In the genomic region with DNA sequence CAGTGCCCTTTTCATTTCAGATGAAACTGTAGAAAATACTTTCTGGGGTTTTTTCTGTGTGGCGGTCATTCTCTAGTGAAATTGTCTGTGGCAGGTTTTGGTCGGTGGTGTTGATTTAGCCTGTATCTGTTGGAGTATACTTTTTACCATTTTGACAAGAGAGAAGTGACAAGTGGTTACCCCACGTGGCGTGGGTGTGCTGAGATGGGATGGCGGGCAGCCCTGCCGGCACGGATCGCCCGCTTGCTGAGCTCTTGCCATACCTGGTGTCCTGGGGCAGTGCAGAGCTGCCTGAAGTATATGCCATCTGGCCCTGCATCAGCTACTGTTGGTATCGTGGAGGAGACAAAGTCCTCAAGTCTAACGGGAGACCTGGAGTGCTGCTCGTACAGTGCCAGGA, we compare ENCODE assay signal across 20 cellular contexts.
DNase-seq lines count a peak whose midpoint lies in the region; ATAC-seq and TF ChIP-seq lines count a peak whose summit lies in the region.
"Had no signal": no experiment of that assay in that cellular context is flagged by ENCODE, and none has a peak within 500 bp of the region (broad histone marks: within the 10 kb centered on the region; RNA-seq: fewer than 3 reads in every experiment).

No MANE protein-coding gene starts in this region.

- H3K27ac Mint-ChIP-seq in activated naive CD4-positive, alpha-beta T cell treated with anti-CD3 and anti-CD28 coated beads, Interleukin-2, amount 50 U/mL, for 24 hours, result peak overlapping the region; percentile 19
- no peak overlapping the region for H3K27ac Mint-ChIP-seq in glutamatergic neuron (ENCODE audit: unreplicated experiment)
- H3K27ac Mint-ChIP-seq in stimulated activated effector memory CD8-positive, alpha-beta T cell treated with anti-CD3 and anti-CD28 coated beads, Interleukin-12 subunit alpha, Interleukin-12 subunit beta, amount 100 ng/mL, for 72 hours, result peak overlapping the region; percentile 69
- H3K27ac Mint-ChIP-seq: B cell had no signal

- no peak overlapping the region for H3K4me3 ChIP-seq in lower lobe of right lung
- H3K4me3 ChIP-seq: K562, PC-9, SJSA1 had no signal

- intact Hi-C loops in lower lobe of right lung (cut with DNase I), result no loop called here

- H3K9me3 ChIP-seq in lower lobe of right lung, result no peaks in the 10 kb centered on the region
- H3K9me3 ChIP-seq: SJSA1 had no signal

- no peak for TF ChIP-seq CTCF in glutamatergic neuron (IDR thresholded peaks at IDR 0.05; ENCODE audit: partially characterized antibody, unreplicated experiment)
- TF ChIP-seq CTCF in lower lobe of right lung (IDR thresholded peaks at IDR 0.05), result no peak

- H3K27ac ChIP-seq in lower lobe of right lung, result no peak overlapping the region
- H3K27ac ChIP-seq: PC-9, SJSA1 had no signal

- peaks cover 44% of the 10 kb centered on the region for H3K36me3 ChIP-seq in lower lobe of right lung

- no peaks in the 10 kb centered on the region for H3K4me1 ChIP-seq in lower lobe of right lung

- no peaks in the 10 kb centered on the region for H3K27me3 ChIP-seq in lower lobe of right lung (ENCODE audit: low read depth)
- H3K27me3 ChIP-seq: SJSA1 had no signal

- no peak overlapping the region for H3K4me3 Mint-ChIP-seq in activated naive CD4-positive, alpha-beta T cell treated with anti-CD3 and anti-CD28 coated beads, Interleukin-2, amount 50 U/mL, for 24 hours
- peak overlapping the region; percentile 35 for H3K4me3 Mint-ChIP-seq in glutamatergic neuron (ENCODE audit: unreplicated experiment)
- no peak overlapping the region for H3K4me3 Mint-ChIP-seq in stimulated activated effector memory CD8-positive, alpha-beta T cell treated with anti-CD3 and anti-CD28 coated beads, Interleukin-12 subunit alpha, Interleukin-12 subunit beta, amount 100 ng/mL, for 72 hours
- H3K4me3 Mint-ChIP-seq: B cell had no signal

- H3K36me3 Mint-ChIP-seq in activated naive CD4-positive, alpha-beta T cell treated with anti-CD3 and anti-CD28 coated beads, Interleukin-2, amount 50 U/mL, for 24 hours, result peaks cover 22% of the 10 kb centered on the region
- H3K36me3 Mint-ChIP-seq in glutamatergic neuron (ENCODE audit: unreplicated experiment), result no peaks in the 10 kb centered on the region
- H3K36me3 Mint-ChIP-seq in stimulated activated effector memory CD8-positive, alpha-beta T cell treated with anti-CD3 and anti-CD28 coated beads, Interleukin-12 subunit alpha, Interleukin-12 subunit beta, amount 100 ng/mL, for 72 hours, result peaks cover 39% of the 10 kb centered on the region

- DNase-seq in activated naive CD4-positive, alpha-beta T cell treated with Interleukin-2 at 50 U/mL for 16 hours, result no peak
- DNase-seq in NCI-H524 treated with DMSO at 0.1 percent for 48 hours (lab: John Stamatoyannopoulos, UW) (peak; percentile 59), glutamatergic neuron (no peak), lower lobe of right lung (no peak), NCI-H146 treated with DMSO at 0.1 percent for 48 hours (lab: John Stamatoyannopoulos, UW; ENCODE audit: unreplicated experiment) (no peak)
- no peak for DNase-seq in stimulated activated effector memory CD8-positive, alpha-beta T cell treated with anti-CD3 and anti-CD28 coated beads, Interleukin-12 subunit alpha, Interleukin-12 subunit beta, amount 100 ng/mL, for 72 hours (ENCODE audit: low spot score in 2 of 2)
- DNase-seq in stimulated activated CD4-positive, alpha-beta T cell treated with anti-CD3 and anti-CD28 coated beads, Interleukin-12 subunit alpha, Interleukin-12 subunit beta, amount 100 ng/mL, for 4 hours, result no peak
- DNase-seq: DMS 273 treated with DMSO at 0.1 percent for 48 hours, DND-41, HCEC 1CT, NCI-H1105, NCI-H1694, NCI-H2081 treated with DMSO at 0.1 percent for 48 hours, NCI-H2227 treated with DMSO at 0.1 percent for 48 hours, NCI-H526, PC-9 had no signal

- no peaks in the 10 kb centered on the region for H3K27me3 Mint-ChIP-seq in activated naive CD4-positive, alpha-beta T cell treated with anti-CD3 and anti-CD28 coated beads, Interleukin-2, amount 50 U/mL, for 24 hours
- peaks cover 2% of the 10 kb centered on the region for H3K27me3 Mint-ChIP-seq in glutamatergic neuron (ENCODE audit: unreplicated experiment)
- H3K27me3 Mint-ChIP-seq: B cell had no signal

- no peaks in the 10 kb centered on the region for H3K9me3 Mint-ChIP-seq in activated naive CD4-positive, alpha-beta T cell treated with anti-CD3 and anti-CD28 coated beads, Interleukin-2, amount 50 U/mL, for 24 hours
- H3K9me3 Mint-ChIP-seq in glutamatergic neuron (ENCODE audit: unreplicated experiment), result peaks cover 5% of the 10 kb centered on the region
- no peaks in the 10 kb centered on the region for H3K9me3 Mint-ChIP-seq in stimulated activated effector memory CD8-positive, alpha-beta T cell treated with anti-CD3 and anti-CD28 coated beads, Interleukin-12 subunit alpha, Interleukin-12 subunit beta, amount 100 ng/mL, for 72 hours

- H3K4me1 Mint-ChIP-seq in activated naive CD4-positive, alpha-beta T cell treated with anti-CD3 and anti-CD28 coated beads, Interleukin-2, amount 50 U/mL, for 24 hours, result no peaks in the 10 kb centered on the region
- H3K4me1 Mint-ChIP-seq in glutamatergic neuron (ENCODE audit: low read depth, unreplicated experiment), result peaks cover 25% of the 10 kb centered on the region
- H3K4me1 Mint-ChIP-seq in stimulated activated effector memory CD8-positive, alpha-beta T cell treated with anti-CD3 and anti-CD28 coated beads, Interleukin-12 subunit alpha, Interleukin-12 subunit beta, amount 100 ng/mL, for 72 hours, result peaks cover 6% of the 10 kb centered on the region

- no peak for ATAC-seq in stimulated activated effector memory CD8-positive, alpha-beta T cell treated with anti-CD3 and anti-CD28 coated beads, Interleukin-12 subunit alpha, Interleukin-12 subunit beta, amount 100 ng/mL, for 72 hours
- ATAC-seq in lower lobe of right lung, result no peak
- ATAC-seq: K562 had no signal
